Comparison of ENCODE assay signal across 21 cellular contexts in the genomic region with DNA sequence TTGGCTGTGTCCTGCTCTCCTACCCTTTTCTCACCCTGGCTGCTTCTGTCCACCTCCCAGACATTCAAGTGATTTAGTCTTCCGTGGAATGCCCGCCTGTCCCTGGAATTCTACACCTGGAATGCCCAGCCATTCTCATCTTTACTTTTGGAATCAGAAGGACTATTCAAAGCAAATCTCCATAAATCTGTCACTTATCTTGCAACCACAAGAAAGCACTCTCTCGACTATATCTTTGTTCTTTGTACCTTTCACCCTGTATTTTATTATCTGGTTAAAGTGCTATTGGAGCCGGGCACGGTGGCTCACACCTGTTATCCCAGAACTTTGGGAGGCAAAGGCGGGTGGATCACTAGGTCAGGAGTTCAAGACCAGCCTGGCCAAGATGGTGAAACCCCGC.
"Had no signal": no experiment of that assay in that cellular context is flagged by ENCODE, and none has a peak within 500 bp of the region (broad histone marks: within the 10 kb centered on the region; RNA-seq: fewer than 3 reads in every experiment).

No MANE protein-coding gene starts in this region.

- H3K9me3 ChIP-seq: body of pancreas, prostate gland, thyroid gland, vagina had no signal

- H3K27me3 Mint-ChIP-seq: activated T-helper 17 cell treated with anti-CD3 and anti-CD28 coated beads, Interleukin-2, amount 50 U/mL, for 72 hours; central memory CD8-positive, alpha-beta T cell; naive thymus-derived CD8-positive, alpha-beta T cell; T-cell had no signal

- H3K27ac ChIP-seq: body of pancreas, hepatocyte, prostate gland, thyroid gland, vagina, VCaP had no signal

- H3K27me3 ChIP-seq: body of pancreas, hepatocyte, thyroid gland, vagina had no signal

- DNase-seq: activated CD4-positive, alpha-beta T cell treated with anti-CD3 and anti-CD28 coated beads for 4 hours; activated naive CD4-positive, alpha-beta T cell treated with anti-CD3 and anti-CD28 coated beads, Interleukin-2, amount 50 U/mL, for 16 hours; activated T-cell treated with anti-CD3 and anti-CD28 coated beads for 4 hours; amniotic stem cell; body of pancreas; endodermal cell; erythroblast; kidney; midbrain; naive thymus-derived CD8-positive, alpha-beta T cell; occipital lobe; stimulated activated CD4-positive, alpha-beta T cell treated with anti-CD3 and anti-CD28 coated beads, Interleukin-4, amount 100 ng/mL, for 24 hours; T-cell; T1000; thyroid gland had no signal

- H3K36me3 Mint-ChIP-seq: naive thymus-derived CD8-positive, alpha-beta T cell; T-cell had no signal

- H3K4me1 ChIP-seq: prostate gland, thyroid gland had no signal

- H3K4me3 ChIP-seq: body of pancreas, hepatocyte, prostate gland, thyroid gland, vagina had no signal

- ATAC-seq: activated T-helper 17 cell treated with anti-CD3 and anti-CD28 coated beads, Interleukin-2, amount 50 U/mL, for 72 hours; body of pancreas; naive thymus-derived CD8-positive, alpha-beta T cell; T-cell had no signal

- H3K9me3 Mint-ChIP-seq: activated T-helper 17 cell treated with anti-CD3 and anti-CD28 coated beads, Interleukin-2, amount 50 U/mL, for 72 hours; central memory CD8-positive, alpha-beta T cell; naive thymus-derived CD8-positive, alpha-beta T cell; T-cell had no signal

- H3K4me3 Mint-ChIP-seq: activated T-helper 17 cell treated with anti-CD3 and anti-CD28 coated beads, Interleukin-2, amount 50 U/mL, for 72 hours; central memory CD8-positive, alpha-beta T cell; endodermal cell; T-cell had no signal

- H3K4me1 Mint-ChIP-seq: activated T-helper 17 cell treated with anti-CD3 and anti-CD28 coated beads, Interleukin-2, amount 50 U/mL, for 72 hours had no signal

- H3K36me3 ChIP-seq: prostate gland, thyroid gland, vagina had no signal

- H3K27ac Mint-ChIP-seq: activated T-helper 17 cell treated with anti-CD3 and anti-CD28 coated beads, Interleukin-2, amount 50 U/mL, for 72 hours; endodermal cell had no signal
